9 cellular contexts compared by ENCODE assay signal in genomic region chr7:39624935-39625694, GRCh38. TPM values are rescaled to one million over a fixed set of nuclear protein-coding genes. Genes with fewer than 3 reads are reported as not detected.
DNase-seq lines count a peak whose midpoint lies in the region; ATAC-seq and TF ChIP-seq lines count a peak whose summit lies in the region.
"Had no signal": no experiment of that assay in that cellular context is flagged by ENCODE, and none has a peak within 500 bp of the region (broad histone marks: within the 10 kb centered on the region; RNA-seq: fewer than 3 reads in every experiment).

No MANE protein-coding gene starts in this region.

- DNase-seq in NCI-H510A treated with DMSO at 0.1 percent for 48 hours (lab: John Stamatoyannopoulos, UW) (peak; percentile 8), NCI-H510A (lab: John Stamatoyannopoulos, UW) (no peak), SK-MEL-5 (ENCODE audit: low read depth, low spot score) (peak; percentile 39), erythroblast (lab: John Stamatoyannopoulos, UW) (peak; percentile 30 to 31), gastrocnemius medialis (no peak), NCI-H446 treated with DMSO at 0.1 percent for 48 hours (lab: John Stamatoyannopoulos, UW) (no peak), GM13976 (ENCODE audit: low spot score) (no peak)
- DNase-seq: SIG-M5 had no signal

- H3K4me3 ChIP-seq in gastrocnemius medialis = peak overlapping the region in 2 of 4 donors; percentile 78 to 98

- TF ChIP-seq CTCF in gastrocnemius medialis (IDR thresholded peaks at IDR 0.05 in 4 of 5, conservative IDR thresholded peaks at IDR 0.05 in 1 of 5) (no peak), GM13976 (IDR thresholded peaks at IDR 0.05; ENCODE audit: borderline replicate concordance, control extremely low read depth, extremely low read depth, insufficient read depth, missing control alignments) (no peak)

- in situ Hi-C loops in SK-MEL-5 (cut with HindIII; ENCODE audit: low pct_unique_long_range_greater_than_20kb, low sequenced_read_pairs) (no loop called here), gastrocnemius medialis (cut with MboI; ENCODE audit: low sequenced_read_pairs in 4 of 4) (no loop called here), GM13976 (cut with MboI; ENCODE audit: low sequenced_read_pairs, unreplicated experiment) (no loop called here)

- no peak for ATAC-seq in gastrocnemius medialis
- no peak for ATAC-seq in GM18868 (IDR thresholded peaks at IDR 0.05; ENCODE audit: unreplicated experiment)

- no peaks in the 10 kb centered on the region for H3K9me3 ChIP-seq in gastrocnemius medialis

- TF ChIP-seq POLR2A in erythroblast (IDR thresholded peaks at IDR 0.05; ENCODE audit: low read length) (no peak), gastrocnemius medialis (IDR thresholded peaks at IDR 0.05) (no peak)

- no peaks in the 10 kb centered on the region for H3K36me3 ChIP-seq in gastrocnemius medialis

- intact Hi-C loops in gastrocnemius medialis (cut with DNase I; ENCODE audit: low total_unique reads) = loop anchor here (2.0 to 5.0 kb wide), 2 partner anchors 44 to 47 kb away; no protein-coding TSS in a partner anchor

- peaks cover 45 to 48% of the 10 kb centered on the region in 2 donors for H3K4me1 ChIP-seq in gastrocnemius medialis

- no peaks in the 10 kb centered on the region for H3K27me3 ChIP-seq in gastrocnemius medialis

- peak overlapping the region; percentile 4 to 95 (median 51) for H3K27ac ChIP-seq in gastrocnemius medialis

RNA-seq across cellular contexts. Expression of gene RALA, which starts 1.7 kb away (rescaled TPM):
- total RNA-seq in SK-MEL-5 (2014; rRNA removed; shearing (Covaris generic)) = 17.6 and 20.3 TPM in 2 replicates
- 35.7 and 37.7 TPM in 2 replicates for polyA plus RNA-seq in SK-MEL-5 (2015; cell fraction: cytosol; rRNA removed)
- 11.8 and 23.2 TPM in 2 replicates for polyA plus RNA-seq in SK-MEL-5 (2015; cell fraction: nucleus; rRNA removed)
- 10 to 100 TPM in 3 of 4 donors, 1 to 10 TPM in 1; 9.2 to 11.6 (median 10.7) TPM for total RNA-seq in gastrocnemius medialis

RNA-seq across cellular contexts. Expression of gene YAE1, which starts 58.9 kb away (rescaled TPM):
- total RNA-seq in SK-MEL-5 (2014; rRNA removed; shearing (Covaris generic)) = 50.5 and 51.5 TPM in 2 replicates
- polyA plus RNA-seq in SK-MEL-5 (2015; cell fraction: cytosol; rRNA removed) = 21.5 and 28.6 TPM in 2 replicates
- polyA plus RNA-seq in SK-MEL-5 (2015; cell fraction: nucleus; rRNA removed) = 52.1 and 63.2 TPM in 2 replicates
- total RNA-seq in gastrocnemius medialis = 10 to 100 TPM in 2 of 4 donors, 1 to 10 TPM in 2; 4.6 to 20.2 (median 10.2) TPM

Comparison
In these comparisons a context has a peak if more than half of its experiments do, and no peak if none do; other contexts are left out.
1. DNase-seq: peak in NCI-H510A treated with DMSO at 0.1 percent for 48 hours (single experiment), SK-MEL-5 (single experiment) and erythroblast (2 of 2); none in NCI-H510A (single experiment), gastrocnemius medialis (0 of 2), NCI-H446 treated with DMSO at 0.1 percent for 48 hours (single experiment) and GM13976 (single experiment).